Comparison of ENCODE assay signal across 27 cellular contexts in genomic region chr6:81754906-81755305, GRCh38.
"Had no signal": no experiment of that assay in that cellular context is flagged by ENCODE, and none has a peak within 500 bp of the region (broad histone marks: within the 10 kb centered on the region; RNA-seq: fewer than 3 reads in every experiment).

No MANE protein-coding gene starts in this region.

- H3K4me3 ChIP-seq: mucosa of descending colon, skin epidermis, vagina had no signal

- H3K9me3 ChIP-seq: gastrocnemius medialis, mucosa of descending colon, upper lobe of left lung, vagina had no signal

- H3K36me3 ChIP-seq: gastrocnemius medialis, upper lobe of left lung, vagina had no signal

- ATAC-seq: activated CD8-positive, alpha-beta T cell treated with anti-CD3 and anti-CD28 coated beads for 36 hours; activated naive CD8-positive, alpha-beta T cell treated with anti-CD3 and anti-CD28 coated beads, Interleukin-2, amount 50 U/mL, for 24 hours; activated T-cell treated with anti-CD3 and anti-CD28 coated beads, Interleukin-2, amount 50 U/mL, for 4 hours; activated T-helper 17 cell treated with anti-CD3 and anti-CD28 coated beads, Interleukin-2, amount 50 U/mL, for 72 hours; effector memory CD8-positive, alpha-beta T cell; gastrocnemius medialis; left cardiac atrium; left ventricle myocardium superior; sciatic nerve; stimulated activated effector memory CD8-positive, alpha-beta T cell treated with anti-CD3 and anti-CD28 coated beads, Interleukin-12 subunit alpha, Interleukin-12 subunit beta, amount 100 ng/mL, for 72 hours; WTC11 had no signal

- DNase-seq: activated CD4-positive, alpha-beta T cell treated with anti-CD3 and anti-CD28 coated beads for 1 hour; activated CD4-positive, alpha-beta T cell treated with anti-CD3 and anti-CD28 coated beads, Interleukin-2, amount 10 ng/mL, durations not matched to agents 7 days and 5 days; activated CD8-positive, alpha-beta T cell treated with anti-CD3 and anti-CD28 coated beads for 36 hours; activated gamma-delta T cell treated with Interleukin-2 at 50 U/mL for 16 hours; activated naive CD8-positive, alpha-beta T cell treated with anti-CD3 and anti-CD28 coated beads, Interleukin-2, amount 50 U/mL, for 24 hours; activated T-cell treated with anti-CD3 and anti-CD28 coated beads, Interleukin-2, amount 50 U/mL, for 4 hours; amygdala; caudate nucleus; cortex of kidney; effector memory CD8-positive, alpha-beta T cell; erythroblast; glutamatergic neuron; islet precursor cell; left ventricle myocardium superior; naive B cell; stimulated activated CD4-positive, alpha-beta T cell treated with anti-CD3 and anti-CD28 coated beads, Interleukin-4, amount 100 ng/mL, for 24 hours; substantia nigra; upper lobe of left lung had no signal

- H3K27me3 ChIP-seq: gastrocnemius medialis, upper lobe of left lung, vagina had no signal
